ENCODE assay signal across 14 cellular contexts in the genomic region with DNA sequence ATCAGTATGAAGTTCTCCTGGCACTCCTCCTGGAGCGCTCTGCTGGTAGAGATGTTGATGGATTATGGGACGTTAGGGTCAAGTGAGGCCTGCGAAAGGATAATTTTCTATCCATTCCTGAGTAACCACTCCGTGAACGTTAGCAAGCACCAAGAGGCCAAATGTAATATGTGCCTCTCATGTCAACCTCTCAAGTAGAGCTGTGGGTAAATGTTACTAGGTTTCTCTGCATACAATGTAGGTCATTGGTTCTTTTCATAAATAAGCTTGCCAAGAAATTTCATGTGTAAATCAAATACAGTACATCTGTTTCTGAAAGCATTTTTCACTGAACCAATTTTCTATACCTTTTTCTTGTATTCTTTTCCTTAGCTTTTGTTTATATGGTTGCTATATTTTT.
A peak's percentile ranks its signal among the peaks of the same experiment; 100 is the strongest.
DNase-seq lines count a peak whose midpoint lies in the region; ATAC-seq and TF ChIP-seq lines count a peak whose summit lies in the region.
"Had no signal": no experiment of that assay in that cellular context is flagged by ENCODE, and none has a peak within 500 bp of the region (broad histone marks: within the 10 kb centered on the region; RNA-seq: fewer than 3 reads in every experiment).

No MANE protein-coding gene starts in this region.

- no peak for ATAC-seq in omental fat pad (ENCODE audit: low FRiP score)
- ATAC-seq: A549; CD8-positive, alpha-beta T cell had no signal

- WGBS in esophagus muscularis mucosa: 58% methylated on average over 5 of the region's 5 CpGs

- no peaks in the 10 kb centered on the region for H3K9me3 ChIP-seq in esophagus muscularis mucosa
- H3K9me3 ChIP-seq: A549 had no signal

- no peaks in the 10 kb centered on the region for H3K9me3 Mint-ChIP-seq in activated CD4-positive, alpha-beta T cell treated with anti-CD3 and anti-CD28 coated beads, Interleukin-2, amount 10 ng/mL, durations not matched to agents 24 days and 14 days
- H3K9me3 Mint-ChIP-seq: CD8-positive, alpha-beta T cell; H9 had no signal

- H3K4me3 ChIP-seq in esophagus muscularis mucosa: no peak overlapping the region
- H3K4me3 ChIP-seq: A549 had no signal

- TF ChIP-seq CTCF in omental fat pad (IDR thresholded peaks at IDR 0.05) (no peak), esophagus muscularis mucosa (IDR thresholded peaks at IDR 0.05) (no peak)

- H3K36me3 Mint-ChIP-seq in activated CD4-positive, alpha-beta T cell treated with anti-CD3 and anti-CD28 coated beads, Interleukin-2, amount 10 ng/mL, durations not matched to agents 24 days and 14 days (ENCODE audit: low read depth): peaks cover 17% of the 10 kb centered on the region

- TF ChIP-seq EP300 in esophagus muscularis mucosa (IDR thresholded peaks at IDR 0.05): no peak

- intact Hi-C loops in activated CD4-positive, alpha-beta T cell treated with anti-CD3 and anti-CD28 coated beads, Interleukin-2, amount 10 ng/mL, durations not matched to agents 24 days and 14 days (cut with micrococcal nuclease): no loop called here
- intact Hi-C loops in esophagus muscularis mucosa (cut with DNase I): no loop called here

- peak; percentile 36 for DNase-seq in activated CD4-positive, alpha-beta T cell treated with anti-CD3 and anti-CD28 coated beads, Interleukin-2, amount 10 ng/mL, durations not matched to agents 24 days and 14 days
- no peak for DNase-seq in activated CD4-positive, alpha-beta T cell treated with anti-CD3 and anti-CD28 coated beads, Interleukin-2, amount 50 U/mL, for 1 hour
- DNase-seq in NCI-H2029 treated with DMSO at 0.1 percent for 48 hours (lab: John Stamatoyannopoulos, UW) (peak; percentile 15), NCI-H69 (lab: John Stamatoyannopoulos, UW) (peak; percentile 97), KG1 (lab: John Stamatoyannopoulos, UW) (no peak), omental fat pad (ENCODE audit: low spot score) (no peak), esophagus muscularis mucosa (ENCODE audit: extremely low spot score) (no peak)
- DNase-seq: CD8-positive, alpha-beta T cell; DMS53; GF-D8; GOT3; H9 had no signal

- no peak overlapping the region for H3K27ac Mint-ChIP-seq in activated CD4-positive, alpha-beta T cell treated with anti-CD3 and anti-CD28 coated beads, Interleukin-2, amount 10 ng/mL, durations not matched to agents 24 days and 14 days
- H3K27ac Mint-ChIP-seq: CD8-positive, alpha-beta T cell; H9 had no signal

- no peak overlapping the region for H3K4me3 Mint-ChIP-seq in activated CD4-positive, alpha-beta T cell treated with anti-CD3 and anti-CD28 coated beads, Interleukin-2, amount 10 ng/mL, durations not matched to agents 24 days and 14 days
- H3K4me3 Mint-ChIP-seq: CD14-positive monocyte; CD8-positive, alpha-beta T cell; H9 had no signal

- TF ChIP-seq POLR2A in esophagus muscularis mucosa (IDR thresholded peaks at IDR 0.05; ENCODE audit: low read depth): no peak

- H3K4me1 Mint-ChIP-seq in activated CD4-positive, alpha-beta T cell treated with anti-CD3 and anti-CD28 coated beads, Interleukin-2, amount 10 ng/mL, durations not matched to agents 24 days and 14 days: peaks cover 2% of the 10 kb centered on the region

- no peak overlapping the region for H3K27ac ChIP-seq in esophagus muscularis mucosa (replicated peaks in 1 of 4)
- H3K27ac ChIP-seq: A549 had no signal

- H3K27me3 Mint-ChIP-seq in activated CD4-positive, alpha-beta T cell treated with anti-CD3 and anti-CD28 coated beads, Interleukin-2, amount 10 ng/mL, durations not matched to agents 24 days and 14 days: no peaks in the 10 kb centered on the region

- H3K4me1 ChIP-seq in esophagus muscularis mucosa: no peaks in the 10 kb centered on the region
- H3K4me1 ChIP-seq: A549 had no signal

- H3K36me3 ChIP-seq in esophagus muscularis mucosa: peaks cover 0 to 17% (median 0%) of the 10 kb centered on the region in 4 donors

- no peaks in the 10 kb centered on the region for H3K27me3 ChIP-seq in esophagus muscularis mucosa

Comparison
In these comparisons a context has a peak if more than half of its experiments do, and no peak if none do; other contexts are left out.
1. DNase-seq: peak in activated CD4-positive, alpha-beta T cell treated with anti-CD3 and anti-CD28 coated beads, Interleukin-2, amount 10 ng/mL, durations not matched to agents 24 days and 14 days (single experiment), NCI-H2029 treated with DMSO at 0.1 percent for 48 hours (single experiment) and NCI-H69 (single experiment); none in activated CD4-positive, alpha-beta T cell treated with anti-CD3 and anti-CD28 coated beads, Interleukin-2, amount 50 U/mL, for 1 hour (single experiment), KG1 (single experiment), omental fat pad (single experiment) and esophagus muscularis mucosa (single experiment).